In genomic region chr18:35026407-35027061, GRCh38 we compare ENCODE assay signal across 9 cellular contexts. TPM values are rescaled to one million over a fixed set of nuclear protein-coding genes. Genes with fewer than 3 reads are reported as not detected.
A peak's percentile ranks its signal among the peaks of the same experiment; 100 is the strongest.
DNase-seq lines count a peak whose midpoint lies in the region; ATAC-seq and TF ChIP-seq lines count a peak whose summit lies in the region.
"Had no signal": no experiment of that assay in that cellular context is flagged by ENCODE, and none has a peak within 500 bp of the region (broad histone marks: within the 10 kb centered on the region; RNA-seq: fewer than 3 reads in every experiment).

No MANE protein-coding gene starts in this region.

- H3K79me2 ChIP-seq in PC-3 (ENCODE audit: low read length), result no peaks in the 10 kb centered on the region

- no peaks in the 10 kb centered on the region for H3F3A ChIP-seq in PC-3 (ENCODE audit: low read length, unreplicated experiment)

- H3K4me3 ChIP-seq in PC-3 (ENCODE audit: low read length), result no peak overlapping the region

- H3K36me3 ChIP-seq in PC-3 (ENCODE audit: low read depth, low read length), result no peaks in the 10 kb centered on the region

- no peak overlapping the region for H3K9ac ChIP-seq in PC-3 (ENCODE audit: low read length)

- POLR2A ChIA-PET in PC-3 (lab: Charles Lee; ENCODE audit: unreplicated experiment), result no interaction called here

- H3K9me3 Mint-ChIP-seq in activated naive CD4-positive, alpha-beta T cell treated with anti-CD3 and anti-CD28 coated beads for 36 hours, result no peaks in the 10 kb centered on the region
- no peaks in the 10 kb centered on the region for H3K9me3 Mint-ChIP-seq in central memory CD8-positive, alpha-beta T cell
- no peaks in the 10 kb centered on the region for H3K9me3 Mint-ChIP-seq in stimulated activated naive CD8-positive, alpha-beta T cell treated with anti-CD3 and anti-CD28 coated beads, Interleukin-15, amount 100 ng/mL, for 72 hours

- H3K4me1 Mint-ChIP-seq in activated naive CD4-positive, alpha-beta T cell treated with anti-CD3 and anti-CD28 coated beads for 36 hours (ENCODE audit: low read depth), result peaks cover 48% of the 10 kb centered on the region
- peaks cover 22% of the 10 kb centered on the region for H3K4me1 Mint-ChIP-seq in central memory CD8-positive, alpha-beta T cell
- peaks cover 53% of the 10 kb centered on the region for H3K4me1 Mint-ChIP-seq in stimulated activated naive CD8-positive, alpha-beta T cell treated with anti-CD3 and anti-CD28 coated beads, Interleukin-15, amount 100 ng/mL, for 72 hours

- CTCF ChIA-PET in activated naive CD4-positive, alpha-beta T cell treated with anti-CD3 and anti-CD28 coated beads for 36 hours (lab: Charles Lee), result interaction anchor here (0.6 to 8.3 kb wide), 18 partner anchors 13 to 360 kb away, joined by 3 to 65 read pairs (median 4); partner anchors contain the start of gene MAPRE2
- CTCF ChIA-PET in PC-3 (lab: Charles Lee), result interaction anchor here (0.6 to 1.0 kb wide), 2 partner anchors 9 to 117 kb away, joined by 7 read pairs; no protein-coding TSS in a partner anchor

- H3K4me2 ChIP-seq in PC-3 (ENCODE audit: low read length), result no peak overlapping the region

- DNase-seq in activated naive CD4-positive, alpha-beta T cell treated with anti-CD3 and anti-CD28 coated beads for 36 hours, result peak; percentile 29
- no peak for DNase-seq in activated naive CD4-positive, alpha-beta T cell treated with anti-CD3 and anti-CD28 coated beads, Interleukin-2, amount 50 U/mL, for 16 hours
- no peak for DNase-seq in central memory CD8-positive, alpha-beta T cell (ENCODE audit: low spot score in 2 of 2)
- DNase-seq in stimulated activated naive CD8-positive, alpha-beta T cell treated with anti-CD3 and anti-CD28 coated beads, Interleukin-15, amount 100 ng/mL, for 72 hours, result peak in 1 of 2 donors; percentile 22
- DNase-seq in SIG-M5 treated with dmso at 0.1 percent for 504 hours (lab: John Stamatoyannopoulos, UW; ENCODE audit: unreplicated experiment) (no peak), omental fat pad (ENCODE audit: low spot score) (no peak), PC-3 (no peak)
- DNase-seq: GF-D8 had no signal

- H3K9me2 ChIP-seq in PC-3 (replicated peaks; ENCODE audit: low read length), result no peaks in the 10 kb centered on the region

- H2AFZ ChIP-seq in PC-3 (ENCODE audit: low read length), result no peak overlapping the region

- TF ChIP-seq CTCF in omental fat pad (IDR thresholded peaks at IDR 0.05) (no peak), PC-3 (conservative IDR thresholded peaks at IDR 0.05; ENCODE audit: low read depth, low read length) (no peak)

- no peaks in the 10 kb centered on the region for H4K20me1 ChIP-seq in PC-3 (ENCODE audit: low read length)

- no peaks in the 10 kb centered on the region for H3K27me3 Mint-ChIP-seq in activated naive CD4-positive, alpha-beta T cell treated with anti-CD3 and anti-CD28 coated beads for 36 hours (ENCODE audit: low read depth)
- H3K27me3 Mint-ChIP-seq in central memory CD8-positive, alpha-beta T cell, result no peaks in the 10 kb centered on the region
- H3K27me3 Mint-ChIP-seq in stimulated activated naive CD8-positive, alpha-beta T cell treated with anti-CD3 and anti-CD28 coated beads, Interleukin-15, amount 100 ng/mL, for 72 hours, result no peaks in the 10 kb centered on the region

- intact Hi-C loops in activated naive CD4-positive, alpha-beta T cell treated with anti-CD3 and anti-CD28 coated beads for 36 hours (cut with micrococcal nuclease), result loop anchor here (1.0 to 5.0 kb wide), 11 partner anchors 24 to 471 kb away; partner anchors contain the start of genes INO80C, ZNF24, ZNF396 and ZSCAN30
- intact Hi-C loops in PC-3 (cut with micrococcal nuclease), result no loop called here

- H3K36me3 Mint-ChIP-seq in activated naive CD4-positive, alpha-beta T cell treated with anti-CD3 and anti-CD28 coated beads for 36 hours (ENCODE audit: low read depth), result no peaks in the 10 kb centered on the region
- H3K36me3 Mint-ChIP-seq in central memory CD8-positive, alpha-beta T cell (ENCODE audit: insufficient read depth), result peaks cover 7% of the 10 kb centered on the region

- peak; percentile 56 for ATAC-seq in HG03342 (IDR thresholded peaks at IDR 0.05; ENCODE audit: unreplicated experiment)
- no peak for ATAC-seq in central memory CD8-positive, alpha-beta T cell (replicated peaks; ENCODE audit: extremely low read depth, poor library complexity, severe bottlenecking)
- ATAC-seq in stimulated activated naive CD8-positive, alpha-beta T cell treated with anti-CD3 and anti-CD28 coated beads, Interleukin-15, amount 100 ng/mL, for 72 hours, result peak; percentile 77
- no peak for ATAC-seq in omental fat pad (ENCODE audit: low FRiP score)
- no peak for ATAC-seq in PC-3

- H3K27ac ChIP-seq in PC-3 (ENCODE audit: low read length), result no peak overlapping the region

- H3K27ac Mint-ChIP-seq in activated naive CD4-positive, alpha-beta T cell treated with anti-CD3 and anti-CD28 coated beads for 36 hours, result peak overlapping the region; percentile 38
- peak overlapping the region; percentile 67 for H3K27ac Mint-ChIP-seq in central memory CD8-positive, alpha-beta T cell (ENCODE audit: low read depth)
- no peak overlapping the region for H3K27ac Mint-ChIP-seq in stimulated activated naive CD8-positive, alpha-beta T cell treated with anti-CD3 and anti-CD28 coated beads, Interleukin-15, amount 100 ng/mL, for 72 hours

- no peak overlapping the region for H3K4me3 Mint-ChIP-seq in activated naive CD4-positive, alpha-beta T cell treated with anti-CD3 and anti-CD28 coated beads for 36 hours
- H3K4me3 Mint-ChIP-seq in central memory CD8-positive, alpha-beta T cell, result no peak overlapping the region
- H3K4me3 Mint-ChIP-seq in stimulated activated naive CD8-positive, alpha-beta T cell treated with anti-CD3 and anti-CD28 coated beads, Interleukin-15, amount 100 ng/mL, for 72 hours, result peak overlapping the region; percentile 13 to 46

- H3K4me1 ChIP-seq in PC-3 (ENCODE audit: insufficient read depth, low read length), result no peaks in the 10 kb centered on the region

- no peaks in the 10 kb centered on the region for H3K9me3 ChIP-seq in PC-3 (ENCODE audit: low read length)

- no TSS peak for BruUV-seq in PC-3 (replicated peaks; lab: Mats Ljungman, UMichigan)

- H3K27me3 ChIP-seq in PC-3 (ENCODE audit: low read length), result no peaks in the 10 kb centered on the region

RNA-seq across cellular contexts. Expression of gene MAPRE2, which starts 14.7 kb away (rescaled TPM):
- 10 to 100 TPM; 62.5 to 66.2 TPM for total RNA-seq in activated naive CD4-positive, alpha-beta T cell treated with anti-CD3 and anti-CD28 coated beads for 36 hours
- total RNA-seq in omental fat pad, result 10 to 100 TPM; 19.7 to 35.6 (median 24.8) TPM
- total RNA-seq in PC-3 (2014; rRNA removed), result 2.8 and 2.9 TPM in 2 replicates

Comparison
In these comparisons a context has a peak if more than half of its experiments do, and no peak if none do; other contexts are left out.
1. H3K27ac Mint-ChIP-seq: peak in activated naive CD4-positive, alpha-beta T cell treated with anti-CD3 and anti-CD28 coated beads for 36 hours (single experiment) and central memory CD8-positive, alpha-beta T cell (single experiment); none in stimulated activated naive CD8-positive, alpha-beta T cell treated with anti-CD3 and anti-CD28 coated beads, Interleukin-15, amount 100 ng/mL, for 72 hours (0 of 2).
2. H3K4me3 Mint-ChIP-seq: peak in stimulated activated naive CD8-positive, alpha-beta T cell treated with anti-CD3 and anti-CD28 coated beads, Interleukin-15, amount 100 ng/mL, for 72 hours (2 of 2); none in activated naive CD4-positive, alpha-beta T cell treated with anti-CD3 and anti-CD28 coated beads for 36 hours (single experiment) and central memory CD8-positive, alpha-beta T cell (single experiment).
3. ATAC-seq: peak in HG03342 (single experiment) and stimulated activated naive CD8-positive, alpha-beta T cell treated with anti-CD3 and anti-CD28 coated beads, Interleukin-15, amount 100 ng/mL, for 72 hours (single experiment); none in central memory CD8-positive, alpha-beta T cell (single experiment), omental fat pad (single experiment) and PC-3 (single experiment).